ENCODE assay signal across 8 cellular contexts in the genomic region with DNA sequence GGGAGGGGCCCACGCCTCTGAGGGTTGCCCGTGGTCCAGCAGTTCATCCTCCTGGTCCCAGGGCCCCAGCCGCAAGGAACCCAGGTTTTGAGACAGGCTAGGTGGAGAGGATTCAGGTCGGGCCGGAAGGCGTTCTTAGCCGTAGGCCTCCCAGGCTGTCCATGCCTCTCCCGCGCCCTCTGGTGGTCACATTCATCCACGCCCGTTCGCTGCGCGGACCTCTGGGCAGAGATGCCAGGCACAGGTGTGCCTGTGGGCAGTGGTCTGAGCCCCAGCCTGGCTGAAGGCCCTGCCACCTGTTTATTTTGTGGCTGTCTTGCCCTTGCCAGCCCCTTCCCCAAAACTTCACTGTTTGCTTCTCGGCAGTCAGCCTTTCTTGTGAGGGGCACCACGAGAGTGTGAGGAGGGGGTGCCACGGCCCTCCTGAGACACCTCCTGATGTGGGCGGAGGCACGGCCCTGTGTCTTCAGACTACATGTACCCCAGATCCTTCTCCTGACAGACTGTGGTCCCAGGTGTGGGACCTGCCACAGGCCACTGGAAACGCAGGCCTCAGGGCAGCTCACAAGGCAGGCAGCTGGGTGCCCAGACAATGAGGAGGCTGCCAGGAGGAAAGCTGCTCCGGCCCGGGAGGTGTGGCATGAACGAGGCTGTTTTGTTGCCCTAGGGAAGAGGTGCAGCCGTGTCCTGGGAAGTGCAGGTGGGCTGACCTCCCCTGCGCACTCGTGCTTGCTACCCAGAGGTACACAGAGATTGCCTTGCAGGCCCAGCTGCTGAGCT. TPM values are rescaled to one million over a fixed set of nuclear protein-coding genes. Genes with fewer than 3 reads are reported as not detected.
DNase-seq lines count a peak whose midpoint lies in the region; ATAC-seq, FAIRE-seq and TF ChIP-seq lines count a peak whose summit lies in the region.

No MANE protein-coding gene starts in this region.

- ATAC-seq in activated T-cell treated with anti-CD3 and anti-CD28 coated beads, Interleukin-2, amount 50 U/mL, for 72 hours (replicated peaks in 1 of 2), result peak; percentile 29 to 42
- ATAC-seq in stimulated activated naive CD8-positive, alpha-beta T cell treated with anti-CD3 and anti-CD28 coated beads, Interleukin-15, Interleukin-2, amounts not matched to agents 100 U/mL and 50 U/mL, for 24 hours, result peak; percentile 37
- no peak for ATAC-seq in HG03565 (IDR thresholded peaks at IDR 0.05; ENCODE audit: unreplicated experiment)

- H3K36me3 ChIP-seq in Peyer's patch, result peaks cover 0 to 48% (median 0%) of the 10 kb centered on the region in 3 donors

- peak overlapping the region in 1 of 2 donors; percentile 13 for H3K4me3 Mint-ChIP-seq in activated T-cell treated with anti-CD3 and anti-CD28 coated beads, Interleukin-2, amount 50 U/mL, for 72 hours
- peak overlapping the region; percentile 75 for H3K4me3 Mint-ChIP-seq in neural crest cell

- peak; percentile 90 for DNase-seq in D341Med (ENCODE audit: low spot score)
- DNase-seq in HTR-8/SVneo (ENCODE audit: insufficient read length, low spot score), result peak; percentile 82
- DNase-seq in Peyer's patch, result peak; percentile 91 to 96 (median 91)
- peak; percentile 92 to 95 for DNase-seq in activated T-cell treated with anti-CD3 and anti-CD28 coated beads, Interleukin-2, amount 50 U/mL, for 72 hours
- DNase-seq in fibroblast of mammary gland (ENCODE audit: low read depth), result peak; percentile 69
- DNase-seq in neural crest cell (ENCODE audit: low read depth, low spot score), result peak; percentile 92
- DNase-seq in stimulated activated naive CD8-positive, alpha-beta T cell treated with anti-CD3 and anti-CD28 coated beads, Interleukin-15, Interleukin-2, amounts not matched to agents 100 U/mL and 50 U/mL, for 24 hours, result peak; percentile 94

- no peaks in the 10 kb centered on the region for H3K27me3 ChIP-seq in Peyer's patch

- no peak overlapping the region for H3K4me3 ChIP-seq in Peyer's patch
- no peak overlapping the region for H3K4me3 ChIP-seq in fibroblast of mammary gland (ENCODE audit: control insufficient read depth, low read depth, low read length)

- H3K27me3 Mint-ChIP-seq in activated T-cell treated with anti-CD3 and anti-CD28 coated beads, Interleukin-2, amount 50 U/mL, for 72 hours (ENCODE audit: low read depth), result no peaks in the 10 kb centered on the region
- no peaks in the 10 kb centered on the region for H3K27me3 Mint-ChIP-seq in neural crest cell (ENCODE audit: low read depth)

- peaks cover 0 to 6% of the 10 kb centered on the region in 2 donors for H3K36me3 Mint-ChIP-seq in activated T-cell treated with anti-CD3 and anti-CD28 coated beads, Interleukin-2, amount 50 U/mL, for 72 hours (ENCODE audit: insufficient read depth in 2 of 2)
- peaks cover 2% of the 10 kb centered on the region for H3K36me3 Mint-ChIP-seq in neural crest cell (ENCODE audit: low read depth)

- TF ChIP-seq CTCF in Peyer's patch (IDR thresholded peaks at IDR 0.05), result peak; percentile 89 to 97 (median 90)
- peak; percentile 86 for TF ChIP-seq CTCF in fibroblast of mammary gland (conservative IDR thresholded peaks at IDR 0.05; ENCODE audit: control insufficient read depth, insufficient read depth, low read depth, low read length)
- peak; percentile 93 for TF ChIP-seq CTCF in neural crest cell (conservative IDR thresholded peaks at IDR 0.05)

- H3K9me3 ChIP-seq in Peyer's patch, result no peaks in the 10 kb centered on the region

- H3K27ac ChIP-seq in Peyer's patch, result no peak overlapping the region

- H3K4me1 ChIP-seq in Peyer's patch, result peaks cover 0 to 21% (median 5%) of the 10 kb centered on the region in 4 donors

- H3K9me3 Mint-ChIP-seq in activated T-cell treated with anti-CD3 and anti-CD28 coated beads, Interleukin-2, amount 50 U/mL, for 72 hours, result no peaks in the 10 kb centered on the region
- no peaks in the 10 kb centered on the region for H3K9me3 Mint-ChIP-seq in neural crest cell

- H3K4me1 Mint-ChIP-seq in activated T-cell treated with anti-CD3 and anti-CD28 coated beads, Interleukin-2, amount 50 U/mL, for 72 hours (ENCODE audit: low read depth), result peaks cover 35% of the 10 kb centered on the region
- H3K4me1 Mint-ChIP-seq in neural crest cell, result peaks cover 20% of the 10 kb centered on the region

- H3K27ac Mint-ChIP-seq in activated T-cell treated with anti-CD3 and anti-CD28 coated beads, Interleukin-2, amount 50 U/mL, for 72 hours, result peak overlapping the region; percentile 80
- H3K27ac Mint-ChIP-seq in neural crest cell (ENCODE audit: unreplicated experiment), result peak overlapping the region; percentile 94

- FAIRE-seq in HTR-8/SVneo (lab: Jason Lieb, UNC), result peak; percentile 96

- TF ChIP-seq POLR2A in Peyer's patch (IDR thresholded peaks at IDR 0.05), result no peak

RNA-seq across cellular contexts. Expression of a gene that starts 5.0 kb away (rescaled TPM):
- total RNA-seq in Peyer's patch (100 to 1,000 TPM in 1 of 4 donors, 10 to 100 TPM in 3; 42.2 to 118 (median 77.7) TPM), neural crest cell (22.8 and 24.0 TPM in 2 replicates)
- total RNA-seq in activated T-cell treated with anti-CD3 and anti-CD28 coated beads, Interleukin-2, amount 50 U/mL, for 72 hours, result 10 to 100 TPM; 23.0 to 25.8 TPM

RNA-seq across cellular contexts. Expression of a gene that starts 54.2 kb away (rescaled TPM):
- not detected for total RNA-seq in Peyer's patch
- not detected for total RNA-seq in activated T-cell treated with anti-CD3 and anti-CD28 coated beads, Interleukin-2, amount 50 U/mL, for 72 hours
- not detected in 2 replicates for total RNA-seq in neural crest cell
